In the genomic region with DNA sequence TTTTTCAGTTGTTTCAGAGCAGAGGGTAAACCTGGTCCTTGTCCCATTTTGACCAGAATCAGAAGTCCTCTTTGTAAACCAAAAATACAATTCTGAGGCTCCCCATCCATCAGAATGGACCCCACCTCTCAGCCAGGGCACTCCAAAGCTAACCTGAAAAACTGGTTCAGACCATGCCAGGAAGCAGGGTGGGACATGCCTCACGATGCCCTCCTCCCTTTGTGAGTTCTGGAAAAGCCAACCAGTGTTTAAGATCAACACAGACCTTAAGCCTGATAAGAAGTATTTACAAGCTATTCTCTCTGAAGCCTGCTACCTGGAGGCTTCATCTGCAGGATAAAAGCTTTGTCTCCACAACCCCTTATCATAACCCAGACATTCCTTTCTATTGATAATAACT, we compare ENCODE assay signal across 25 cellular contexts.
"Had no signal": no experiment of that assay in that cellular context is flagged by ENCODE, and none has a peak within 500 bp of the region (broad histone marks: within the 10 kb centered on the region; RNA-seq: fewer than 3 reads in every experiment).

No MANE protein-coding gene starts in this region.

- ATAC-seq: activated T-cell treated with anti-CD3 and anti-CD28 coated beads, Interleukin-2, amount 50 U/mL, for 72 hours; T-cell had no signal

- H3K36me3 ChIP-seq: brain microvascular endothelial cell, cardiac muscle cell had no signal

- H3K4me1 Mint-ChIP-seq: activated CD4-positive, alpha-beta memory T cell treated with anti-CD3 and anti-CD28 coated beads, Interleukin-2, amount 10 ng/mL, durations not matched to agents 7 days and 5 days; activated CD4-positive, alpha-beta T cell treated with anti-CD3 and anti-CD28 coated beads, Interleukin-2, amount 10 ng/mL, durations not matched to agents 7 days and 5 days; activated naive CD4-positive, alpha-beta T cell treated with anti-CD3 and anti-CD28 coated beads, Interleukin-2, amount 10 ng/mL, durations not matched to agents 7 days and 5 days had no signal

- H3K4me3 ChIP-seq: cardiac muscle cell had no signal

- H3K27ac ChIP-seq: brain microvascular endothelial cell, cardiac muscle cell had no signal

- FAIRE-seq: TTC549 had no signal

- H3K4me3 Mint-ChIP-seq: activated CD4-positive, alpha-beta memory T cell treated with anti-CD3 and anti-CD28 coated beads, Interleukin-2, amount 10 ng/mL, durations not matched to agents 7 days and 5 days; activated CD4-positive, alpha-beta T cell treated with anti-CD3 and anti-CD28 coated beads, Interleukin-2, amount 10 ng/mL, durations not matched to agents 7 days and 5 days; activated naive CD4-positive, alpha-beta T cell treated with anti-CD3 and anti-CD28 coated beads, Interleukin-2, amount 10 ng/mL, durations not matched to agents 7 days and 5 days; activated naive CD8-positive, alpha-beta T cell treated with anti-CD3 and anti-CD28 coated beads for 36 hours; activated T-cell treated with anti-CD3 and anti-CD28 coated beads, Interleukin-2, amount 50 U/mL, for 72 hours; T-cell had no signal

- H3K27ac Mint-ChIP-seq: activated CD4-positive, alpha-beta memory T cell treated with anti-CD3 and anti-CD28 coated beads, Interleukin-2, amount 10 ng/mL, durations not matched to agents 7 days and 5 days; activated CD4-positive, alpha-beta T cell treated with anti-CD3 and anti-CD28 coated beads, Interleukin-2, amount 10 ng/mL, durations not matched to agents 7 days and 5 days; activated naive CD4-positive, alpha-beta T cell treated with anti-CD3 and anti-CD28 coated beads, Interleukin-2, amount 10 ng/mL, durations not matched to agents 7 days and 5 days; activated naive CD8-positive, alpha-beta T cell treated with anti-CD3 and anti-CD28 coated beads for 36 hours; activated T-cell treated with anti-CD3 and anti-CD28 coated beads, Interleukin-2, amount 50 U/mL, for 72 hours; activated T-helper 2 cell treated with anti-CD3 and anti-CD28 coated beads, Interferon-gamma antibody, Interleukin-2, Interleukin-4, amounts not matched to agents 10 μg/mL and 5 μg/mL and 100 μg/mL, durations not matched to agents 14 hours and 24 hours and 36 hours; T-cell had no signal

- H3K9me3 Mint-ChIP-seq: activated CD4-positive, alpha-beta memory T cell treated with anti-CD3 and anti-CD28 coated beads, Interleukin-2, amount 10 ng/mL, durations not matched to agents 7 days and 5 days; activated CD4-positive, alpha-beta T cell treated with anti-CD3 and anti-CD28 coated beads, Interleukin-2, amount 10 ng/mL, durations not matched to agents 7 days and 5 days; activated naive CD4-positive, alpha-beta T cell treated with anti-CD3 and anti-CD28 coated beads, Interleukin-2, amount 10 ng/mL, durations not matched to agents 7 days and 5 days; activated naive CD8-positive, alpha-beta T cell treated with anti-CD3 and anti-CD28 coated beads for 36 hours; activated T-cell treated with anti-CD3 and anti-CD28 coated beads, Interleukin-2, amount 50 U/mL, for 72 hours; activated T-helper 2 cell treated with anti-CD3 and anti-CD28 coated beads, Interferon-gamma antibody, Interleukin-2, Interleukin-4, amounts not matched to agents 10 μg/mL and 5 μg/mL and 100 μg/mL, durations not matched to agents 14 hours and 24 hours and 36 hours; T-cell had no signal

- DNase-seq: activated CD4-positive, alpha-beta memory T cell treated with anti-CD3 and anti-CD28 coated beads, Interleukin-2, amount 10 ng/mL, durations not matched to agents 7 days and 5 days; activated CD4-positive, alpha-beta T cell treated with anti-CD3 and anti-CD28 coated beads, Interleukin-2, amount 10 ng/mL, durations not matched to agents 7 days and 5 days; activated CD4-positive, CD25-positive, alpha-beta regulatory T cell; activated gamma-delta T cell treated with Interleukin-2 at 50 U/mL for 16 hours; activated naive CD4-positive, alpha-beta T cell treated with anti-CD3 and anti-CD28 coated beads, Interleukin-2, amount 10 ng/mL, durations not matched to agents 7 days and 5 days; activated naive CD8-positive, alpha-beta T cell treated with anti-CD3 and anti-CD28 coated beads for 36 hours; activated T-cell treated with anti-CD3 and anti-CD28 coated beads for 4 hours; activated T-cell treated with anti-CD3 and anti-CD28 coated beads, Interleukin-2, amount 50 U/mL, for 72 hours; brain microvascular endothelial cell; Karpas-422; MM.1S; NCI-H1105; NCI-H1436; NCI-H1694 treated with DMSO at 0.1 percent for 48 hours; NCI-H2029 treated with DMSO at 0.1 percent for 48 hours; NCI-H345; NCI-H510A; NCI-H526 treated with DMSO at 0.1 percent for 48 hours; SIG-M5; T-cell; T-helper 2 cell; T1000 had no signal

- H3K27me3 ChIP-seq: cardiac muscle cell had no signal

- H3K36me3 Mint-ChIP-seq: activated naive CD4-positive, alpha-beta T cell treated with anti-CD3 and anti-CD28 coated beads, Interleukin-2, amount 10 ng/mL, durations not matched to agents 7 days and 5 days; activated naive CD8-positive, alpha-beta T cell treated with anti-CD3 and anti-CD28 coated beads for 36 hours; T-cell had no signal

- H3K27me3 Mint-ChIP-seq: activated CD4-positive, alpha-beta T cell treated with anti-CD3 and anti-CD28 coated beads, Interleukin-2, amount 10 ng/mL, durations not matched to agents 7 days and 5 days; activated naive CD8-positive, alpha-beta T cell treated with anti-CD3 and anti-CD28 coated beads for 36 hours had no signal
